ENCODE assay signal across 5 cellular contexts in the genomic region with DNA sequence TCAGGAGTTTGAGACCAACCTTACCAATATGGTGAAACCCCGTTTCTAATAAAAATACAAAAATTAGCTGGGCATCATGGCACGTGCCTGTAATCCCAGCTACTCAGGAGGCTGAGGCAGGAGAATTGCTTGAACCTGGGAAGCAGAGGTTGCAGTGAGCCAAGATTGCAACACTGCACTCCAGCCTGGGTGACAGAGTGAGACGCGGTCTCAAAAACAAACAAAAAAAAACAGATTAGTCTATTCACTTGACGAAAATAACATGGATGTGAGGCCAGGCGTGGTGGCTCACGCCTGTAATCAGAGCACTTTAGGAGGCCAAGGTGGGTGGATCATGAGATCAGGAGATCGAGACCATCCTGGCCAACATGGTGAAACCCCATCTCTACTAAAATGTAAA. TPM values are rescaled to one million over a fixed set of nuclear protein-coding genes. Genes with fewer than 3 reads are reported as not detected.
DNase-seq lines count a peak whose midpoint lies in the region; ATAC-seq, FAIRE-seq and TF ChIP-seq lines count a peak whose summit lies in the region.
"Not testable (repeated sequence)": the region's sequence is repeated elsewhere in the genome, so short reads cannot be mapped to it uniquely, and the experiment has no call there.

No MANE protein-coding gene starts in this region.

- H3K36me3 Mint-ChIP-seq in activated T-cell treated with anti-CD3 and anti-CD28 coated beads, Interleukin-2, amount 50 U/mL, for 72 hours (ENCODE audit: insufficient read depth in 2 of 2) = peaks cover 10 to 56% of the 10 kb centered on the region in 2 donors
- peaks cover 88% of the 10 kb centered on the region for H3K36me3 Mint-ChIP-seq in nephron progenitor cell (ENCODE audit: low read depth)
- peaks cover 45 to 67% of the 10 kb centered on the region in 2 donors for H3K36me3 Mint-ChIP-seq in stimulated activated naive B cell treated with anti-CD40 and anti-IgM and Interleukin-4, amounts not matched to agents 10 μg/mL and 1 μg/mL and 100 μg/mL, for 72 hours

- not testable (repeated sequence) for H3K9me2 ChIP-seq in Loucy (replicated peaks; ENCODE audit: low read depth, low read length)

- H4K20me1 ChIP-seq in Loucy (ENCODE audit: insufficient read depth, low read length, poor library complexity, severe bottlenecking) = peaks cover 17% of the 10 kb centered on the region
- H4K20me1 ChIP-seq in HepG2 (ENCODE audit: insufficient read depth, low read length) = not testable (repeated sequence)

- not testable (repeated sequence) for BruUV-seq in HepG2 (replicated peaks; lab: Mats Ljungman, UMichigan)

- DNase-seq in activated T-cell treated with anti-CD3 and anti-CD28 coated beads, Interleukin-2, amount 50 U/mL, for 72 hours; HepG2 (ENCODE audit: low spot score); nephron progenitor cell; stimulated activated naive B cell treated with anti-CD40 and anti-IgM and Interleukin-4, amounts not matched to agents 10 μg/mL and 1 μg/mL and 100 μg/mL, for 72 hours: not testable (repeated sequence)

- H2AFZ ChIP-seq in Loucy (ENCODE audit: low read length); HepG2 (ENCODE audit: low read length): not testable (repeated sequence)

- not testable (repeated sequence) for H3K9me3 ChIP-seq in Loucy (ENCODE audit: insufficient read depth, low read depth, low read length); HepG2 (ENCODE audit: low read length)

- H3K4me3 ChIP-seq in Loucy (ENCODE audit: low read length, poor library complexity, severe bottlenecking); HepG2 (replicated peaks in 1 of 3; ENCODE audit: insufficient read depth in 1 of 3, low read depth in 2 of 3, low read length in 3 of 3): not testable (repeated sequence)

- not testable (repeated sequence) for H3F3A ChIP-seq in Loucy (ENCODE audit: low read depth)

- in situ Hi-C loops in HepG2 (cut with HindIII; ENCODE audit: extremely low pct_ligation_motif_present, low pct_unique_long_range_greater_than_20kb) = not testable (repeated sequence)

- H3K4me1 ChIP-seq in Loucy (ENCODE audit: insufficient read depth, low read length, poor library complexity, severe bottlenecking) = peaks cover 20% of the 10 kb centered on the region
- peaks cover 19% of the 10 kb centered on the region for H3K4me1 ChIP-seq in HepG2 (ENCODE audit: insufficient read depth, low read length)

- TF ChIP-seq CTCF in Loucy (conservative IDR thresholded peaks at IDR 0.05; ENCODE audit: low read length); HepG2 (CRISPR knock-in tag; IDR thresholded peaks at IDR 0.05); nephron progenitor cell (IDR thresholded peaks at IDR 0.05): not testable (repeated sequence)

- H3K27ac ChIP-seq in HepG2 (ENCODE audit: extremely low read length, insufficient read depth, low read length) = not testable (repeated sequence)

- not testable (repeated sequence) for H3K9ac ChIP-seq in Loucy (ENCODE audit: low read depth, low read length, poor library complexity, severe bottlenecking); HepG2 (ENCODE audit: insufficient read depth, low read depth, low read length)

- peaks cover 42% of the 10 kb centered on the region; the same call in 1 of the 2 replicates for H3K36me3 ChIP-seq in Loucy (ENCODE audit: insufficient read depth, low read length)
- H3K36me3 ChIP-seq in HepG2 (replicated peaks in 1 of 2; ENCODE audit: control insufficient read depth in 1 of 2, insufficient read depth in 2 of 2, low read length in 2 of 2) = peaks cover 9 to 56% of the 10 kb centered on the region in 2 experiments

- not testable (repeated sequence) for H3K9me3 Mint-ChIP-seq in activated T-cell treated with anti-CD3 and anti-CD28 coated beads, Interleukin-2, amount 50 U/mL, for 72 hours; nephron progenitor cell; stimulated activated naive B cell treated with anti-CD40 and anti-IgM and Interleukin-4, amounts not matched to agents 10 μg/mL and 1 μg/mL and 100 μg/mL, for 72 hours

- TF ChIP-seq RAD21 in HepG2 (CRISPR knock-in tag; IDR thresholded peaks at IDR 0.05) = not testable (repeated sequence)

- peak overlapping the region; percentile 68 for H3K27ac Mint-ChIP-seq in activated T-cell treated with anti-CD3 and anti-CD28 coated beads, Interleukin-2, amount 50 U/mL, for 72 hours
- H3K27ac Mint-ChIP-seq in nephron progenitor cell = peak overlapping the region; percentile 72
- H3K27ac Mint-ChIP-seq in stimulated activated naive B cell treated with anti-CD40 and anti-IgM and Interleukin-4, amounts not matched to agents 10 μg/mL and 1 μg/mL and 100 μg/mL, for 72 hours = peak overlapping the region; percentile 5

- peak overlapping the region; percentile 48 for H3K4me2 ChIP-seq in Loucy (ENCODE audit: low read depth, low read length, poor library complexity, severe bottlenecking)
- not testable (repeated sequence) for H3K4me2 ChIP-seq in HepG2 (ENCODE audit: low read depth, low read length)

- not testable (repeated sequence) for H3K27me3 Mint-ChIP-seq in activated T-cell treated with anti-CD3 and anti-CD28 coated beads, Interleukin-2, amount 50 U/mL, for 72 hours (ENCODE audit: low read depth); nephron progenitor cell (ENCODE audit: low read depth, poor library complexity); stimulated activated naive B cell treated with anti-CD40 and anti-IgM and Interleukin-4, amounts not matched to agents 10 μg/mL and 1 μg/mL and 100 μg/mL, for 72 hours

- TF ChIP-seq POLR2A in HepG2 (IDR thresholded peaks at IDR 0.05; ENCODE audit: insufficient read depth in 1 of 2, low read depth in 2 of 2, low read length in 2 of 2) = not testable (repeated sequence)

- WGBS in HepG2 (ENCODE audit: low lambda C conversion rate) = 86% methylated on average over 8 of the region's 8 CpGs

- intact Hi-C loops in HepG2 (cut with micrococcal nuclease; ENCODE audit: unreplicated experiment) = not testable (repeated sequence)

- CTCF ChIA-PET in HepG2 (lab: Yijun Ruan, JAX; ENCODE audit: low intra/inter-chr PET ratio, low total read pairs) = not testable (repeated sequence)

- TF ChIP-seq EP300 in HepG2 (IDR thresholded peaks at IDR 0.05; ENCODE audit: low read depth in 2 of 2, low read length in 2 of 2); HepG2 (CRISPR knock-in tag; IDR thresholded peaks at IDR 0.05; ENCODE audit: borderline replicate concordance): not testable (repeated sequence)

- peaks cover 54% of the 10 kb centered on the region for H3K4me1 Mint-ChIP-seq in activated T-cell treated with anti-CD3 and anti-CD28 coated beads, Interleukin-2, amount 50 U/mL, for 72 hours (ENCODE audit: low read depth)
- H3K4me1 Mint-ChIP-seq in nephron progenitor cell = not testable (repeated sequence)
- H3K4me1 Mint-ChIP-seq in stimulated activated naive B cell treated with anti-CD40 and anti-IgM and Interleukin-4, amounts not matched to agents 10 μg/mL and 1 μg/mL and 100 μg/mL, for 72 hours = peaks cover 6 to 28% of the 10 kb centered on the region in 2 donors

- not testable (repeated sequence) for ATAC-seq in activated T-cell treated with anti-CD3 and anti-CD28 coated beads, Interleukin-2, amount 50 U/mL, for 72 hours (replicated peaks in 1 of 2); HepG2; stimulated activated naive B cell treated with anti-CD40 and anti-IgM and Interleukin-4, amounts not matched to agents 10 μg/mL and 1 μg/mL and 100 μg/mL, for 72 hours (replicated peaks)

- not testable (repeated sequence) for H3K4me3 Mint-ChIP-seq in activated T-cell treated with anti-CD3 and anti-CD28 coated beads, Interleukin-2, amount 50 U/mL, for 72 hours; nephron progenitor cell; stimulated activated naive B cell treated with anti-CD40 and anti-IgM and Interleukin-4, amounts not matched to agents 10 μg/mL and 1 μg/mL and 100 μg/mL, for 72 hours

- POLR2A ChIA-PET in HepG2 (lab: Yijun Ruan, JAX) = not testable (repeated sequence)

- not testable (repeated sequence) for FAIRE-seq in HepG2 (lab: Jason Lieb, UNC)

- H3K79me2 ChIP-seq in Loucy (ENCODE audit: insufficient read depth, low read length) (peaks cover 87% of the 10 kb centered on the region), HepG2 (ENCODE audit: insufficient read depth, low read length) (peaks cover 37% of the 10 kb centered on the region)

- not testable (repeated sequence) for H3K27me3 ChIP-seq in Loucy (ENCODE audit: insufficient read depth, low read length, poor library complexity, severe bottlenecking); HepG2 (ENCODE audit: control insufficient read depth in 1 of 2, insufficient read depth in 2 of 2, low read length in 2 of 2)

RNA-seq across cellular contexts. Expression of a gene that starts 7.2 kb away (rescaled TPM):
- 10 to 100 TPM; 46.9 to 48.6 TPM for total RNA-seq in activated T-cell treated with anti-CD3 and anti-CD28 coated beads, Interleukin-2, amount 50 U/mL, for 72 hours
- 12.3 and 14.0 TPM in 2 replicates for total RNA-seq in HepG2 (2016; rRNA removed; fragmentation: Illumina TruSeq; extraction: Trizol)
- total RNA-seq in HepG2 (2016; cell fraction: cytosol; rRNA removed; fragmentation: Illumina TruSeq; extraction: Trizol; ENCODE audit: low read depth) = 7.3 TPM in 2 replicates
- 9.2 and 11.4 TPM in 2 replicates for total RNA-seq in HepG2 (2016; cell fraction: insoluble cytoplasmic fraction; rRNA removed; fragmentation: Illumina TruSeq; extraction: Trizol)
- total RNA-seq in HepG2 (2016; cell fraction: membrane; rRNA removed; fragmentation: Illumina TruSeq; extraction: Trizol) = 8.2 and 8.4 TPM in 2 replicates
- 14.1 and 16.0 TPM in 2 replicates for total RNA-seq in HepG2 (2016; cell fraction: nucleus; rRNA removed; fragmentation: Illumina TruSeq; extraction: Trizol)
- 11.9 and 15.1 TPM in 2 replicates for polyA plus RNA-seq in HepG2 (2011; rRNA removed)
- polyA plus RNA-seq in HepG2 (2011; cell fraction: cytosol; rRNA removed) = 9.5 and 9.7 TPM in 2 replicates
- polyA plus RNA-seq in HepG2 (2011; cell fraction: nucleus; rRNA removed) = 18.6 and 26.1 TPM in 2 replicates
- 13.8 and 16.8 TPM in 2 replicates for polyA plus RNA-seq in HepG2 (2012)
- 2.1 and 2.2 TPM in 2 replicates for polyA plus RNA-seq in HepG2 (2016; cell fraction: cytosol; fragmentation: Illumina TruSeq; extraction: Trizol; ENCODE audit: low read depth)
- polyA plus RNA-seq in HepG2 (2016; cell fraction: insoluble cytoplasmic fraction; fragmentation: Illumina TruSeq; extraction: Trizol; ENCODE audit: low read depth) = 14.9 and 16.1 TPM in 2 replicates
- polyA plus RNA-seq in HepG2 (2016; cell fraction: membrane; fragmentation: Illumina TruSeq; extraction: Trizol; ENCODE audit: low read depth) = 4.8 and 5.1 TPM in 2 replicates
- 39.1 and 47.3 TPM in 2 replicates for polyA plus RNA-seq in HepG2 (2016; cell fraction: nucleus; fragmentation: Illumina TruSeq; extraction: Trizol; ENCODE audit: insufficient read depth, low read depth)
- 22.1 and 23.5 TPM in 2 replicates for polyA minus RNA-seq in HepG2 (2011; rRNA and poly(A)+ RNA removed; ENCODE audit: low replicate concordance)
- polyA minus RNA-seq in HepG2 (2011; cell fraction: cytosol; rRNA and poly(A)+ RNA removed) = 10.5 and 14.5 TPM in 2 replicates
- 26.1 and 28.6 TPM in 2 replicates for polyA minus RNA-seq in HepG2 (2011; cell fraction: nucleus; rRNA and poly(A)+ RNA removed)

RNA-seq across cellular contexts. Expression of a gene that starts 13.9 kb away (rescaled TPM):
- total RNA-seq in activated T-cell treated with anti-CD3 and anti-CD28 coated beads, Interleukin-2, amount 50 U/mL, for 72 hours = 100 to 1,000 TPM; 285 to 342 TPM
- 6.2 and 20.5 TPM in 2 replicates for total RNA-seq in HepG2 (2016; rRNA removed; fragmentation: Illumina TruSeq; extraction: Trizol)
- total RNA-seq in HepG2 (2016; cell fraction: cytosol; rRNA removed; fragmentation: Illumina TruSeq; extraction: Trizol; ENCODE audit: low read depth) = 12.0 and 12.8 TPM in 2 replicates
- 5.1 and 23.0 TPM in 2 replicates for total RNA-seq in HepG2 (2016; cell fraction: insoluble cytoplasmic fraction; rRNA removed; fragmentation: Illumina TruSeq; extraction: Trizol)
- total RNA-seq in HepG2 (2016; cell fraction: membrane; rRNA removed; fragmentation: Illumina TruSeq; extraction: Trizol) = 9.4 and 10.5 TPM in 2 replicates
- total RNA-seq in HepG2 (2016; cell fraction: nucleus; rRNA removed; fragmentation: Illumina TruSeq; extraction: Trizol) = 29.9 and 34.8 TPM in 2 replicates
- 40.1 and 47.1 TPM in 2 replicates for polyA plus RNA-seq in HepG2 (2011; rRNA removed)
- polyA plus RNA-seq in HepG2 (2011; cell fraction: cytosol; rRNA removed) = 10.2 and 16.0 TPM in 2 replicates
- polyA plus RNA-seq in HepG2 (2011; cell fraction: nucleus; rRNA removed) = 348 and 418 TPM in 2 replicates
- polyA plus RNA-seq in HepG2 (2012) = 24.6 and 25.8 TPM in 2 replicates
- 1.7 and 2.7 TPM in 2 replicates for polyA plus RNA-seq in HepG2 (2016; cell fraction: cytosol; fragmentation: Illumina TruSeq; extraction: Trizol; ENCODE audit: low read depth)
- 4.5 and 5.0 TPM in 2 replicates for polyA plus RNA-seq in HepG2 (2016; cell fraction: insoluble cytoplasmic fraction; fragmentation: Illumina TruSeq; extraction: Trizol; ENCODE audit: low read depth)
- 3.1 and 3.2 TPM in 2 replicates for polyA plus RNA-seq in HepG2 (2016; cell fraction: membrane; fragmentation: Illumina TruSeq; extraction: Trizol; ENCODE audit: low read depth)
- polyA plus RNA-seq in HepG2 (2016; cell fraction: nucleus; fragmentation: Illumina TruSeq; extraction: Trizol; ENCODE audit: insufficient read depth, low read depth) = 84.2 and 91.0 TPM in 2 replicates
- 27.1 and 44.8 TPM in 2 replicates for polyA minus RNA-seq in HepG2 (2011; rRNA and poly(A)+ RNA removed; ENCODE audit: low replicate concordance)
- 6.7 and 7.4 TPM in 2 replicates for polyA minus RNA-seq in HepG2 (2011; cell fraction: cytosol; rRNA and poly(A)+ RNA removed)
- 93.3 and 102 TPM in 2 replicates for polyA minus RNA-seq in HepG2 (2011; cell fraction: nucleus; rRNA and poly(A)+ RNA removed)

Comparison
In these comparisons a context has a peak if more than half of its experiments do, and no peak if none do; other contexts are left out.
1. H3K27ac Mint-ChIP-seq: peak in every context shown above with its lines; median percentile 72 in nephron progenitor cell; 68 in activated T-cell treated with anti-CD3 and anti-CD28 coated beads, Interleukin-2, amount 50 U/mL, for 72 hours; 5 in stimulated activated naive B cell treated with anti-CD40 and anti-IgM and Interleukin-4, amounts not matched to agents 10 μg/mL and 1 μg/mL and 100 μg/mL, for 72 hours.
2. RNA of a gene that starts 13.9 kb away (total RNA-seq): 285 to 342 TPM in activated T-cell treated with anti-CD3 and anti-CD28 coated beads, Interleukin-2, amount 50 U/mL, for 72 hours; 5.1 to 34.8 TPM in HepG2; every median in the first group is over 4 times any median in the second.